8 cellular contexts compared by ENCODE assay signal in the genomic region with DNA sequence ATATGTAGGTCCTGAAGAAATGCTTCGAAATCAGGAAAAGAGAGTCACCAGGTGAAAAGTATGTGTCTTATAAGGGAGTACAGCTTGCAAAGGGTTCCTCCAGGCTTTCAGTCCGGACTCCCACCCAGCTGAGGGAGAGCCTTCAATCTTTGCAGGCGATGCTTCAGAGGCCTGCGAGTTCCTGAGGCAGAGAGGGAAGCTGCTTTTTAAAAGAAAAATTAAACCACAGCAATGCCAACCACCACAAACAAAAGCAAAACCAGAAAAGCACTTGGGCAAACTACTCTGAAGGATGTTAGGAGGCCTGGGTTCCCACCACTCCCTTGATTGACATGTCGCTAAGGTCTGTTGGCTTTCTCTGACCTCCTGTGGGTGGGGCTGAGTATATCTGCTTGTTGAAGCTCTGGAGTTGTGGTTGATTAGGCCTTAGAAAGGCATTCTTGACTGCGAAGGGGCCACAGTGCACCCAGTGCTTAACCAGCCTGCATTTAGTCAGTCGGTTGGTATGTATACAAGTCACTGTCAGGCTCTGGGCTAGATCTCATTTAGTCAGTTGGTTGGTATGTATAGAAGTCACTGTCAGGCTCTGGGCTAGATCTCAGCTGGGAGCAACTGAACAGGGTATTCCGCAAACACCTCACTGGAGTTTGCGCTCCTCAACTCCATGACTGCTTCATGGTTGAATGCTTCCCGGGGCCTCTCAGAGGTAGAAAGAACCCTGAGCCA. TPM values are rescaled to one million over a fixed set of nuclear protein-coding genes. Genes with fewer than 3 reads are reported as not detected.
A peak's percentile ranks its signal among the peaks of the same experiment; 100 is the strongest.
DNase-seq lines count a peak whose midpoint lies in the region; ATAC-seq and TF ChIP-seq lines count a peak whose summit lies in the region.

No MANE protein-coding gene starts in this region.

- peaks cover 0 to 1% (median 0%) of the 10 kb centered on the region in 8 donors for H3K9me3 Mint-ChIP-seq in CD4-positive, alpha-beta memory T cell
- H3K9me3 Mint-ChIP-seq in T-helper 2 cell treated with Interferon-gamma antibody and Interleukin-4, amounts not matched to agents 5 μg/mL and 100 μg/mL, for 36 hours, result no peaks in the 10 kb centered on the region
- H3K9me3 Mint-ChIP-seq in natural killer cell, result no peaks in the 10 kb centered on the region

- intact Hi-C loops in CD4-positive, alpha-beta memory T cell (cut with micrococcal nuclease), result no loop called here
- intact Hi-C loops in HCT116 (cut with micrococcal nuclease), result loop anchor here (10.0 kb wide), 1 partner anchor 108 kb away; no protein-coding TSS in a partner anchor
- intact Hi-C loops in natural killer cell (cut with micrococcal nuclease), result loop anchor here (5.0 kb wide), 1 partner anchor 225 kb away; the partner anchor contains the start of gene SRRM1

- peak overlapping the region; percentile 67 for H3K27ac ChIP-seq in CD4-positive, alpha-beta memory T cell (ENCODE audit: low read depth, low read length)
- no peak overlapping the region for H3K27ac ChIP-seq in HCT116 (ENCODE audit: low read depth, low read length)
- no peak overlapping the region for H3K27ac ChIP-seq in duodenal mucosa (ENCODE audit: low read depth, low read length)

- peak overlapping the region; percentile 71 for H3K9ac ChIP-seq in HCT116 (ENCODE audit: low read length)
- H3K9ac ChIP-seq in duodenal mucosa (ENCODE audit: low read depth in 1 of 2, low read length in 2 of 2), result peak overlapping the region; percentile 73 to 77

- H3K79me2 ChIP-seq in HCT116 (ENCODE audit: insufficient read depth, low read length), result no peaks in the 10 kb centered on the region

- peak overlapping the region; percentile 97 for H3K4me2 ChIP-seq in HCT116 (ENCODE audit: low read length)

- H3K4me1 ChIP-seq in CD4-positive, alpha-beta memory T cell (ENCODE audit: insufficient read depth, low read length), result peaks cover 61% of the 10 kb centered on the region
- peaks cover 36 to 65% of the 10 kb centered on the region in 2 experiments for H3K4me1 ChIP-seq in HCT116 (ENCODE audit: control insufficient read depth in 1 of 2, insufficient read depth in 2 of 2, low read length in 2 of 2)
- peaks cover 43 to 52% of the 10 kb centered on the region in 2 donors for H3K4me1 ChIP-seq in duodenal mucosa (ENCODE audit: control insufficient read depth in 1 of 2, insufficient read depth in 2 of 2, low read length in 2 of 2)

- H3K36me3 Mint-ChIP-seq in CD4-positive, alpha-beta memory T cell, result peaks cover 7 to 46% of the 10 kb centered on the region in 2 donors
- peaks cover 23% of the 10 kb centered on the region for H3K36me3 Mint-ChIP-seq in T-helper 2 cell treated with Interferon-gamma antibody and Interleukin-4, amounts not matched to agents 5 μg/mL and 100 μg/mL, for 36 hours (ENCODE audit: low read depth)
- no peaks in the 10 kb centered on the region for H3K36me3 Mint-ChIP-seq in natural killer cell

- RAD21 ChIA-PET in HCT116 (lab: Charles Lee; ENCODE audit: low non-redundant PET in 1 of 2, low total read pairs in 2 of 2, uncharacterized antibody in 2 of 2, unreplicated experiment in 2 of 2), result no interaction called here

- peaks cover 21% of the 10 kb centered on the region for H3K36me3 ChIP-seq in CD4-positive, alpha-beta memory T cell (ENCODE audit: insufficient read depth, low read length)
- H3K36me3 ChIP-seq in HCT116 (ENCODE audit: control insufficient read depth in 1 of 2, insufficient read depth in 2 of 2, low read length in 2 of 2) (0 out of 4 replicates have a peak, but pooled peaks cover 0 to under 1% of the 10 kb centered on the region in 2 experiments), duodenal mucosa (ENCODE audit: control insufficient read depth in 1 of 2, insufficient read depth in 2 of 2, low read length in 2 of 2) (peaks cover 0 to 20% of the 10 kb centered on the region in 2 donors)

- peak overlapping the region; percentile 95 to 100 (median 98) for H3K4me3 Mint-ChIP-seq in CD4-positive, alpha-beta memory T cell
- peak overlapping the region; percentile 97 for H3K4me3 Mint-ChIP-seq in T-helper 2 cell treated with Interferon-gamma antibody and Interleukin-4, amounts not matched to agents 5 μg/mL and 100 μg/mL, for 36 hours
- H3K4me3 Mint-ChIP-seq in natural killer cell, result peak overlapping the region; percentile 98

- TF ChIP-seq RAD21 in HCT116 (IDR thresholded peaks at IDR 0.05; ENCODE audit: low read depth), result no peak

- H4K20me1 ChIP-seq in HCT116 (ENCODE audit: insufficient read depth), result no peaks in the 10 kb centered on the region

- ATAC-seq in HCT116 (no peak), natural killer cell (peak in 1 of 3 donors; percentile 19), HG02759 (IDR thresholded peaks at IDR 0.05; ENCODE audit: unreplicated experiment) (no peak), GM19395 (IDR thresholded peaks at IDR 0.05; ENCODE audit: unreplicated experiment) (no peak)

- no peaks in the 10 kb centered on the region for H3K9me3 ChIP-seq in CD4-positive, alpha-beta memory T cell (ENCODE audit: control insufficient read depth in 1 of 2, low read length in 2 of 2)
- H3K9me3 ChIP-seq in HCT116 (ENCODE audit: control insufficient read depth in 1 of 2, insufficient read depth in 1 of 2, low read depth in 1 of 2, low read length in 2 of 2) (no peaks in the 10 kb centered on the region), duodenal mucosa (ENCODE audit: control insufficient read depth in 1 of 2, low read length in 2 of 2) (no peaks in the 10 kb centered on the region)

- CTCF ChIA-PET in CD4-positive, alpha-beta memory T cell (lab: Charles Lee; ENCODE audit: partially characterized antibody), result interaction anchor here (0.6 to 8.6 kb wide), 25 partner anchors 7 to 219 kb away, joined by 3 to 129 read pairs (median 8); partner anchors contain the start of gene RCAN3
- CTCF ChIA-PET in HCT116 (lab: Charles Lee), result interaction anchor here (0.5 to 1.7 kb wide), 3 partner anchors 25 to 170 kb away, joined by 3 to 17 read pairs (median 3); no protein-coding TSS in a partner anchor

- H3K9me2 ChIP-seq in HCT116 (ENCODE audit: insufficient read depth), result no peaks in the 10 kb centered on the region

- H3K27ac Mint-ChIP-seq in CD4-positive, alpha-beta memory T cell, result peak overlapping the region; percentile 87 to 97 (median 95)
- peak overlapping the region; percentile 78 for H3K27ac Mint-ChIP-seq in T-helper 2 cell treated with Interferon-gamma antibody and Interleukin-4, amounts not matched to agents 5 μg/mL and 100 μg/mL, for 36 hours
- peak overlapping the region; percentile 81 to 92 for H3K27ac Mint-ChIP-seq in natural killer cell

- POLR2A ChIA-PET in CD4-positive, alpha-beta memory T cell (lab: Charles Lee; ENCODE audit: partially characterized antibody), result interaction anchor here (1.1 to 7.7 kb wide), 14 partner anchors 16 to 226 kb away, joined by 3 to 164 read pairs (median 21); partner anchors contain the start of genes RCAN3 and SRRM1
- POLR2A ChIA-PET in HCT116 (lab: Charles Lee), result no interaction called here

- DNase-seq in CD4-positive, alpha-beta memory T cell, result peak; percentile 68 to 85 (median 78)
- DNase-seq in HCT116 (ENCODE audit: low read depth, low spot score), result no peak
- DNase-seq in T-helper 2 cell treated with Interferon-gamma antibody and Interleukin-4, amounts not matched to agents 5 μg/mL and 100 μg/mL, for 36 hours (ENCODE audit: low spot score), result peak; percentile 51
- no peak for DNase-seq in natural killer cell
- DNase-seq in NCI-H2171 treated with DMSO at 0.1 percent for 48 hours (lab: John Stamatoyannopoulos, UW), result no peak

- H2AFZ ChIP-seq in HCT116 (ENCODE audit: low read depth, low read length, poor library complexity, severe bottlenecking), result no peak overlapping the region

- peak overlapping the region; percentile 80 to 94 for H3K4me3 ChIP-seq in CD4-positive, alpha-beta memory T cell (ENCODE audit: low read length in 2 of 2)
- H3K4me3 ChIP-seq in HCT116 (replicated peaks in 1 of 2; ENCODE audit: low read depth in 1 of 2, low read length in 2 of 2) (peak overlapping the region; percentile 87 to 88), duodenal mucosa (ENCODE audit: low read depth in 1 of 2, low read length in 2 of 2) (peak overlapping the region; percentile 90 to 95)

- peaks cover 38 to 88% (median 62%) of the 10 kb centered on the region in 4 donors for H3K4me1 Mint-ChIP-seq in CD4-positive, alpha-beta memory T cell
- H3K4me1 Mint-ChIP-seq in T-helper 2 cell treated with Interferon-gamma antibody and Interleukin-4, amounts not matched to agents 5 μg/mL and 100 μg/mL, for 36 hours (ENCODE audit: low read depth), result peaks cover 46% of the 10 kb centered on the region
- H3K4me1 Mint-ChIP-seq in natural killer cell, result peaks cover 46 to 48% of the 10 kb centered on the region in 2 donors

- TF ChIP-seq POLR2A in HCT116 (IDR thresholded peaks at IDR 0.05; ENCODE audit: borderline replicate concordance, extremely low read depth, insufficient read depth, insufficient read length), result no peak

- no peak for TF ChIP-seq CTCF in HCT116 (IDR thresholded peaks at IDR 0.05 in 2 of 3, conservative IDR thresholded peaks at IDR 0.05 in 1 of 3; ENCODE audit: borderline replicate concordance in 1 of 3, insufficient read depth in 1 of 3, low read depth in 2 of 3, low read length in 2 of 3)
- TF ChIP-seq CTCF in natural killer cell (IDR thresholded peaks at IDR 0.05), result no peak

- BruUV-seq in HCT116 (replicated peaks; lab: Mats Ljungman, UMichigan), result no TSS peak

- no peaks in the 10 kb centered on the region for H3K27me3 Mint-ChIP-seq in CD4-positive, alpha-beta memory T cell
- no peaks in the 10 kb centered on the region for H3K27me3 Mint-ChIP-seq in T-helper 2 cell treated with Interferon-gamma antibody and Interleukin-4, amounts not matched to agents 5 μg/mL and 100 μg/mL, for 36 hours (ENCODE audit: low read depth)
- H3K27me3 Mint-ChIP-seq in natural killer cell (ENCODE audit: low read depth in 2 of 2), result no peaks in the 10 kb centered on the region

- H3K27me3 ChIP-seq in CD4-positive, alpha-beta memory T cell (ENCODE audit: insufficient read depth, low read length), result no peaks in the 10 kb centered on the region
- H3K27me3 ChIP-seq in HCT116 (ENCODE audit: insufficient read depth, low read length) (no peaks in the 10 kb centered on the region), duodenal mucosa (ENCODE audit: control insufficient read depth in 1 of 2, insufficient read depth in 2 of 2, low read length in 2 of 2) (no peaks in the 10 kb centered on the region)

RNA-seq across cellular contexts. Expression of gene NIPAL3, which starts 1.2 kb away (rescaled TPM):
- total RNA-seq in CD4-positive, alpha-beta memory T cell, result 10 to 100 TPM; 52.8 to 53.2 TPM
- 10 to 100 TPM; 74.5 to 88.6 TPM for polyA plus RNA-seq in CD4-positive, alpha-beta memory T cell
- total RNA-seq in HCT116 (2021; ENCODE audit: unreplicated experiment) (16.6 TPM), natural killer cell (10 to 100 TPM; 16.6 to 31.9 (median 29.4) TPM)
- 16.1 and 18.9 TPM in 2 replicates for polyA plus RNA-seq in HCT116 (2012)

RNA-seq across cellular contexts. Expression of gene STPG1, which starts 3.2 kb away (rescaled TPM):
- 1 to 10 TPM; 4.2 to 4.9 TPM for total RNA-seq in CD4-positive, alpha-beta memory T cell
- 1 to 10 TPM; 3.1 to 3.5 TPM for polyA plus RNA-seq in CD4-positive, alpha-beta memory T cell
- total RNA-seq in HCT116 (2021; ENCODE audit: unreplicated experiment) (13.4 TPM), natural killer cell (1 to 10 TPM in 2 of 3 donors, under 1 TPM in 1; 0.87 to 1.7 (median 1.1) TPM)
- 8.2 and 10.3 TPM in 2 replicates for polyA plus RNA-seq in HCT116 (2012)

Comparison
In these comparisons a context has a peak if more than half of its experiments do, and no peak if none do; other contexts are left out.
1. DNase-seq: peak in CD4-positive, alpha-beta memory T cell (5 of 5) and T-helper 2 cell treated with Interferon-gamma antibody and Interleukin-4, amounts not matched to agents 5 μg/mL and 100 μg/mL, for 36 hours (single experiment); none in HCT116 (single experiment), natural killer cell (single experiment) and NCI-H2171 treated with DMSO at 0.1 percent for 48 hours (single experiment).
2. Peak in every context shown above with its lines, with median percentiles within 50 percentile points of each other: H3K4me3 ChIP-seq, H3K27ac Mint-ChIP-seq and H3K4me3 Mint-ChIP-seq.